9 cellular contexts compared by ENCODE assay signal in the genomic region with DNA sequence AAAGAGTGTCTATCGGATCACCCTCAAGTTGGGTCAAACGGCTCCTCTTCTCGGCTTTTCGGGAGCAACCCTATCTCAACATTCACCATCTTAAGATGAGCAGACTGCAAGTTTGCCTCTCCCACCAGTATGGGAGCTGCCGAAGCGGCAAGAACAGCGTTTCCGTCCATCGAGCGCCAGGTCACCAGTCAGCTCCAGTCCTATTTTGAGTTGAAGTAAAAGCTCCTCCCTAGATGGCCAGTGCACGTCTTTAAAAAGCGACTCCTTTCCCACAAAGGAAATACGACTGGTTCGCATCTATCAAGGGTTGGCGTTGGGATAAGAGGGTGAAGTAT. TPM values are rescaled to one million over a fixed set of nuclear protein-coding genes. Genes with fewer than 3 reads are reported as not detected.
DNase-seq lines count a peak whose midpoint lies in the region; ATAC-seq, FAIRE-seq and TF ChIP-seq lines count a peak whose summit lies in the region.
"Had no signal": no experiment of that assay in that cellular context is flagged by ENCODE, and none has a peak within 500 bp of the region (broad histone marks: within the 10 kb centered on the region; RNA-seq: fewer than 3 reads in every experiment).

No MANE protein-coding gene starts in this region.

- no peaks in the 10 kb centered on the region for H3K36me3 Mint-ChIP-seq in CD4-positive, CD25-positive, alpha-beta regulatory T cell
- peaks cover 6% of the 10 kb centered on the region for H3K36me3 Mint-ChIP-seq in T-helper 2 cell treated with Interferon-gamma antibody and Interleukin-4, amounts not matched to agents 5 μg/mL and 100 μg/mL, for 36 hours (ENCODE audit: low read depth)

- peaks cover 5% of the 10 kb centered on the region for H3K27me3 ChIP-seq in CD4-positive, CD25-positive, alpha-beta regulatory T cell (ENCODE audit: control insufficient read depth, insufficient read depth, low read length)
- no peaks in the 10 kb centered on the region for H3K27me3 ChIP-seq in esophagus muscularis mucosa

- H3K27me3 Mint-ChIP-seq in CD4-positive, CD25-positive, alpha-beta regulatory T cell, result peaks cover 9% of the 10 kb centered on the region
- H3K27me3 Mint-ChIP-seq in T-helper 2 cell treated with Interferon-gamma antibody and Interleukin-4, amounts not matched to agents 5 μg/mL and 100 μg/mL, for 36 hours (ENCODE audit: low read depth), result peaks cover 6% of the 10 kb centered on the region

- peaks cover 44% of the 10 kb centered on the region for H3K4me1 ChIP-seq in CD4-positive, CD25-positive, alpha-beta regulatory T cell (ENCODE audit: control insufficient read depth, insufficient read depth, low read length, poor library complexity, severe bottlenecking)
- H3K4me1 ChIP-seq in esophagus muscularis mucosa, result peaks cover 38 to 55% (median 53%) of the 10 kb centered on the region in 4 donors

- FAIRE-seq in GM19239 (lab: Jason Lieb, UNC), result no peak

- TF ChIP-seq EP300 in esophagus muscularis mucosa (IDR thresholded peaks at IDR 0.05), result no peak

- H3K4me3 ChIP-seq in CD4-positive, CD25-positive, alpha-beta regulatory T cell (ENCODE audit: low read depth, low read length), result peak overlapping the region; percentile 91
- peak overlapping the region; percentile 78 to 98 (median 91) for H3K4me3 ChIP-seq in esophagus muscularis mucosa

- peak overlapping the region; percentile 95 for H3K27ac ChIP-seq in CD4-positive, CD25-positive, alpha-beta regulatory T cell (ENCODE audit: insufficient read depth, low read length, poor library complexity, severe bottlenecking)
- H3K27ac ChIP-seq in esophagus muscularis mucosa (replicated peaks in 1 of 4), result peak overlapping the region; percentile 87 to 95 (median 90)

- 0% methylated on average over 5 of the region's 15 CpGs for WGBS in esophagus muscularis mucosa

- TF ChIP-seq CTCF in esophagus muscularis mucosa (IDR thresholded peaks at IDR 0.05), result no peak
- TF ChIP-seq CTCF in omental fat pad (IDR thresholded peaks at IDR 0.05), result no peak

- intact Hi-C loops in esophagus muscularis mucosa (cut with DNase I), result loop anchor here (10.0 kb wide), 1 partner anchor 556 kb away; a partner anchor contains a TSS

- no peak for DNase-seq in CD4-positive, CD25-positive, alpha-beta regulatory T cell
- peak; percentile 52 for DNase-seq in GM19239 (ENCODE audit: insufficient read length, low spot score)
- peak; percentile 67 for DNase-seq in T-helper 2 cell treated with Interferon-gamma antibody and Interleukin-4, amounts not matched to agents 5 μg/mL and 100 μg/mL, for 36 hours (ENCODE audit: low spot score)
- peak; percentile 93 for DNase-seq in esophagus muscularis mucosa (ENCODE audit: extremely low spot score)
- no peak for DNase-seq in omental fat pad (ENCODE audit: low spot score)
- DNase-seq in NK-92 treated with Interleukin-12 subunit alpha and Interleukin-12 subunit beta, amount 100 ng/mL, for 24 hours (lab: John Stamatoyannopoulos, UW), result no peak
- no peak for DNase-seq in epidermal melanocyte (ENCODE audit: insufficient read length, low spot score)

- no peak for TF ChIP-seq POLR2A in esophagus muscularis mucosa (IDR thresholded peaks at IDR 0.05; ENCODE audit: low read depth)

- no peaks in the 10 kb centered on the region for H3K36me3 ChIP-seq in CD4-positive, CD25-positive, alpha-beta regulatory T cell (ENCODE audit: control insufficient read depth, insufficient read depth, low read length)
- H3K36me3 ChIP-seq in esophagus muscularis mucosa, result no peaks in the 10 kb centered on the region

- H3K9me3 Mint-ChIP-seq in CD4-positive, CD25-positive, alpha-beta regulatory T cell, result no peaks in the 10 kb centered on the region
- H3K9me3 Mint-ChIP-seq in T-helper 2 cell treated with Interferon-gamma antibody and Interleukin-4, amounts not matched to agents 5 μg/mL and 100 μg/mL, for 36 hours, result no peaks in the 10 kb centered on the region

- peak; percentile 52 to 58 for ATAC-seq in CD4-positive, CD25-positive, alpha-beta regulatory T cell (ENCODE audit: low read depth in 2 of 2)
- ATAC-seq in HG03159 (IDR thresholded peaks at IDR 0.05; ENCODE audit: unreplicated experiment) (peak; percentile 67), omental fat pad (ENCODE audit: low FRiP score) (peak; percentile 42)

- H3K4me3 Mint-ChIP-seq in CD4-positive, CD25-positive, alpha-beta regulatory T cell, result peak overlapping the region; percentile 96 to 100 (median 98)
- peak overlapping the region; percentile 96 for H3K4me3 Mint-ChIP-seq in T-helper 2 cell treated with Interferon-gamma antibody and Interleukin-4, amounts not matched to agents 5 μg/mL and 100 μg/mL, for 36 hours

- H3K9me3 ChIP-seq in CD4-positive, CD25-positive, alpha-beta regulatory T cell (ENCODE audit: control insufficient read depth in 2 of 2, low read length in 2 of 2), result no peaks in the 10 kb centered on the region
- no peaks in the 10 kb centered on the region for H3K9me3 ChIP-seq in esophagus muscularis mucosa

- peak overlapping the region; percentile 99 to 100 (median 100) for H3K27ac Mint-ChIP-seq in CD4-positive, CD25-positive, alpha-beta regulatory T cell
- H3K27ac Mint-ChIP-seq in T-helper 2 cell treated with Interferon-gamma antibody and Interleukin-4, amounts not matched to agents 5 μg/mL and 100 μg/mL, for 36 hours, result peak overlapping the region; percentile 98

- H3K4me1 Mint-ChIP-seq in CD4-positive, CD25-positive, alpha-beta regulatory T cell, result peaks cover 20 to 49% (median 28%) of the 10 kb centered on the region in 4 donors
- H3K4me1 Mint-ChIP-seq in T-helper 2 cell treated with Interferon-gamma antibody and Interleukin-4, amounts not matched to agents 5 μg/mL and 100 μg/mL, for 36 hours (ENCODE audit: low read depth), result peaks cover 20% of the 10 kb centered on the region

RNA-seq across cellular contexts. Expression of a gene that starts 0.4 kb away (rescaled TPM):
- total RNA-seq in CD4-positive, CD25-positive, alpha-beta regulatory T cell, result 175 TPM
- 100 to 1,000 TPM in 3 of 4 donors, 10 to 100 TPM in 1; 94.2 to 119 (median 115) TPM for polyA plus RNA-seq in CD4-positive, CD25-positive, alpha-beta regulatory T cell
- 10 to 100 TPM; 35.7 to 58.6 (median 45.2) TPM for total RNA-seq in esophagus muscularis mucosa
- total RNA-seq in omental fat pad, result 100 to 1,000 TPM in 1 of 4 donors, 10 to 100 TPM in 3; 59.5 to 106 (median 73.9) TPM

RNA-seq across cellular contexts. Expression of a gene that starts 37.5 kb away (rescaled TPM):
- total RNA-seq in CD4-positive, CD25-positive, alpha-beta regulatory T cell, result not detected
- not detected for polyA plus RNA-seq in CD4-positive, CD25-positive, alpha-beta regulatory T cell
- total RNA-seq in esophagus muscularis mucosa, result not detected
- total RNA-seq in omental fat pad, result 1 to 10 TPM in 1 of 4 donors, under 1 TPM in 1, not detected in 2; 0.93 to 1.8 TPM
- total RNA-seq: T-helper 1 cell treated with Interleukin-12 subunit alpha and Interleukin-12 subunit beta and Interleukin-4 antibody, amounts not matched to agents 30 ng/mL and 1 ng/mL, for 36 hours had no signal

Comparison
In these comparisons a context has a peak if more than half of its experiments do, and no peak if none do; other contexts are left out.
1. DNase-seq: peak in GM19239 (single experiment), T-helper 2 cell treated with Interferon-gamma antibody and Interleukin-4, amounts not matched to agents 5 μg/mL and 100 μg/mL, for 36 hours (single experiment) and esophagus muscularis mucosa (single experiment); none in CD4-positive, CD25-positive, alpha-beta regulatory T cell (0 of 3), omental fat pad (single experiment), NK-92 treated with Interleukin-12 subunit alpha and Interleukin-12 subunit beta, amount 100 ng/mL, for 24 hours (single experiment) and epidermal melanocyte (single experiment).
2. Peak in every context shown above with its lines, with median percentiles within 50 percentile points of each other: ATAC-seq.